Comparison of ENCODE assay signal across 27 cellular contexts in genomic region chr3:27737091-27737490, GRCh38. TPM values are rescaled to one million over a fixed set of nuclear protein-coding genes. Genes with fewer than 3 reads are reported as not detected.
DNase-seq lines count a peak whose midpoint lies in the region; ATAC-seq lines count a peak whose summit lies in the region.
"Had no signal": no experiment of that assay in that cellular context is flagged by ENCODE, and none has a peak within 500 bp of the region (broad histone marks: within the 10 kb centered on the region; RNA-seq: fewer than 3 reads in every experiment).

No MANE protein-coding gene starts in this region.

- ATAC-seq in GM19324 (IDR thresholded peaks at IDR 0.05; ENCODE audit: low FRiP score, unreplicated experiment) = no peak
- ATAC-seq: A549; CD8-positive, alpha-beta T cell had no signal

- in situ Hi-C loops in SK-MEL-5 (cut with HindIII; ENCODE audit: low pct_unique_long_range_greater_than_20kb, low sequenced_read_pairs) = no loop called here

- DNase-seq in SK-MEL-5 (ENCODE audit: low read depth, low spot score) (peak; percentile 89), foreskin melanocyte (peak; percentile 66), DMS53 (lab: John Stamatoyannopoulos, UW) (no peak)
- DNase-seq: 8988T; ACHN; AML-193; BE2C; C1 segment of cervical spinal cord; Caco-2; Calu3; CD4-positive, alpha-beta memory T cell; CD4-positive, alpha-beta T cell; CD4-positive, CD25-positive, alpha-beta regulatory T cell; CD8-positive, alpha-beta memory T cell; CD8-positive, alpha-beta T cell; COR-L47; DMS 273 treated with DMSO at 0.1 percent for 48 hours; DMS153; DMS79; DMS79 treated with DMSO at 0.1 percent for 48 hours; DND-41; EL had no signal

RNA-seq across cellular contexts. Expression of gene EOMES, which starts 15.0 kb away (rescaled TPM):
- total RNA-seq in SK-MEL-5 (2014; rRNA removed; shearing (Covaris generic)) = 2.0 and 2.8 TPM in 2 replicates
- polyA plus RNA-seq in SK-MEL-5 (2015; cell fraction: cytosol; rRNA removed) = 2.8 and 3.8 TPM in 2 replicates
- 1.4 and 1.9 TPM in 2 replicates for polyA plus RNA-seq in SK-MEL-5 (2015; cell fraction: nucleus; rRNA removed)
- total RNA-seq: A673 had no signal
- polyA plus RNA-seq: AG04450, BJ had no signal
